20 cellular contexts compared by ENCODE assay signal in the genomic region with DNA sequence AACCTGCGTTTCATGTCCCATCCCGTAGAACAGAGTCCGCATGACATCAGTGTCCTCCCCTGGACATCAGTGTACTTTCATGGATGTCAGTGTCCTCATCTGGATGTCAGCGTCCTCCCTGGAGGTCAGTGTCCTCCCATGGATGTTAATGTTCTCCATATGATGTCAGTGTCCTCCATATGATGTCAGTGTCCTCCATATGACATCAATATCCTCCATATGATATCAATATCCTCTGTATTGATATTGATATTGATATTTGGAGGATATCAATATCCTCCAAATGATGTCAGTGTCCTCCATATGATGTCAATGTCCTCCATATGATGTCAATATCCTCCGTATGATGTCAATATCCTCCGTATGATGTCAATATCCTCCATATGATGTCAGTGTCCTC.
"Had no signal": no experiment of that assay in that cellular context is flagged by ENCODE, and none has a peak within 500 bp of the region (broad histone marks: within the 10 kb centered on the region; RNA-seq: fewer than 3 reads in every experiment).

No MANE protein-coding gene starts in this region.

- H3K9me3 ChIP-seq: esophagus muscularis mucosa, heart left ventricle, left ventricle myocardium inferior had no signal

- FAIRE-seq: frontal cortex had no signal

- H3K4me3 ChIP-seq: esophagus muscularis mucosa, heart left ventricle, left ventricle myocardium inferior had no signal

- DNase-seq: activated CD4-positive, alpha-beta T cell treated with anti-CD3 and anti-CD28 coated beads for 36 hours; activated CD8-positive, alpha-beta memory T cell treated with anti-CD3 and anti-CD28 coated beads, Interleukin-2, amount 50 U/mL, for 48 hours; activated CD8-positive, alpha-beta T cell treated with anti-CD3 and anti-CD28 coated beads, Interleukin-2, amount 10 ng/mL, durations not matched to agents 7 days and 5 days; activated naive CD4-positive, alpha-beta T cell treated with anti-CD3 and anti-CD28 coated beads for 36 hours; amniotic stem cell; heart left ventricle; islet precursor cell; left ventricle myocardium inferior; nephron progenitor cell; stimulated activated CD4-positive, alpha-beta T cell treated with anti-CD3 and anti-CD28 coated beads, Interleukin-2, amount 100 ng/mL, for 48 hours; T-helper 1 cell; WERI-Rb-1 had no signal

- H3K36me3 Mint-ChIP-seq: brain, memory B cell had no signal

- H3K27ac ChIP-seq: esophagus muscularis mucosa, heart left ventricle, left ventricle myocardium inferior, WERI-Rb-1 had no signal

- H3K27ac Mint-ChIP-seq: activated CD4-positive, alpha-beta T cell treated with anti-CD3 and anti-CD28 coated beads for 36 hours; activated CD8-positive, alpha-beta T cell treated with anti-CD3 and anti-CD28 coated beads, Interleukin-2, amount 10 ng/mL, durations not matched to agents 7 days and 5 days; activated naive CD4-positive, alpha-beta T cell treated with anti-CD3 and anti-CD28 coated beads for 36 hours; activated T-helper 17 cell treated with anti-CD3 and anti-CD28 coated beads, Interleukin-2, amount 50 U/mL, for 72 hours; brain; dendritic cell treated with granulocyte-macrophage colony-stimulating factor and Interleukin-4, amounts not matched to agents 40 ng/mL and 50 ng/mL, for 4 days; endodermal cell; memory B cell; stimulated activated naive CD8-positive, alpha-beta T cell treated with anti-CD3 and anti-CD28 coated beads, Interleukin-15, Interleukin-2, amounts not matched to agents 100 ng/mL and 50 ng/mL, for 24 hours had no signal

- ATAC-seq: activated CD4-positive, alpha-beta T cell treated with anti-CD3 and anti-CD28 coated beads for 36 hours; activated CD8-positive, alpha-beta T cell treated with anti-CD3 and anti-CD28 coated beads, Interleukin-2, amount 10 ng/mL, durations not matched to agents 7 days and 5 days; activated T-helper 17 cell treated with anti-CD3 and anti-CD28 coated beads, Interleukin-2, amount 50 U/mL, for 72 hours; heart left ventricle had no signal

- H3K36me3 ChIP-seq: esophagus muscularis mucosa, heart left ventricle, left ventricle myocardium inferior, WERI-Rb-1 had no signal

- H3K27me3 ChIP-seq: heart left ventricle had no signal

- H3K4me3 Mint-ChIP-seq: activated CD4-positive, alpha-beta T cell treated with anti-CD3 and anti-CD28 coated beads for 36 hours; activated CD8-positive, alpha-beta T cell treated with anti-CD3 and anti-CD28 coated beads, Interleukin-2, amount 10 ng/mL, durations not matched to agents 7 days and 5 days; activated naive CD4-positive, alpha-beta T cell treated with anti-CD3 and anti-CD28 coated beads for 36 hours; activated T-helper 17 cell treated with anti-CD3 and anti-CD28 coated beads, Interleukin-2, amount 50 U/mL, for 72 hours; brain; dendritic cell treated with granulocyte-macrophage colony-stimulating factor and Interleukin-4, amounts not matched to agents 40 ng/mL and 50 ng/mL, for 4 days; endodermal cell; memory B cell; nephron progenitor cell; stimulated activated naive CD8-positive, alpha-beta T cell treated with anti-CD3 and anti-CD28 coated beads, Interleukin-15, Interleukin-2, amounts not matched to agents 100 ng/mL and 50 ng/mL, for 24 hours had no signal

- H3K4me1 Mint-ChIP-seq: activated CD4-positive, alpha-beta T cell treated with anti-CD3 and anti-CD28 coated beads for 36 hours; activated T-helper 17 cell treated with anti-CD3 and anti-CD28 coated beads, Interleukin-2, amount 50 U/mL, for 72 hours; endodermal cell; memory B cell; nephron progenitor cell had no signal

- H3K27me3 Mint-ChIP-seq: dendritic cell treated with granulocyte-macrophage colony-stimulating factor and Interleukin-4, amounts not matched to agents 40 ng/mL and 50 ng/mL, for 4 days; memory B cell had no signal
